In genomic region chr12:103929051-103929908, GRCh38 we compare ENCODE assay signal across 1 cellular context.
A peak's percentile ranks its signal among the peaks of the same experiment; 100 is the strongest.
TF ChIP-seq lines count a peak whose summit lies in the region.

No MANE protein-coding gene starts in this region.

TF ChIP-seq in HepG2, 621 proteins besides CTCF, POLR2A, EP300 and RAD21 (continued from another document and continues in another):
- TF ChIP-seq STAT5B (CRISPR knock-in tag; IDR thresholded peaks at IDR 0.05) (0 out of 2 replicates have a peak, but pooled peaks have one; percentile 27), RFX5 (IDR thresholded peaks at IDR 0.05; ENCODE audit: low read depth, low read length) (no peak), TEAD3 (CRISPR knock-in tag; optimal IDR thresholded peaks at IDR 0.05; ENCODE audit: borderline replicate concordance) (peak; percentile 20), ZNF567 (CRISPR knock-in tag; IDR thresholded peaks at IDR 0.05; ENCODE audit: borderline replicate concordance) (no peak), ZNF777 (CRISPR knock-in tag; IDR thresholded peaks at IDR 0.05) (0 out of 2 replicates have a peak, but pooled peaks have one; percentile 7), ZNF629 (CRISPR knock-in tag; conservative IDR thresholded peaks at IDR 0.05) (no peak), DPF2 (CRISPR knock-in tag; IDR thresholded peaks at IDR 0.05; ENCODE audit: borderline replicate concordance, low read depth) (no peak), ZBTB46 (CRISPR knock-in tag; IDR thresholded peaks at IDR 0.05; ENCODE audit: borderline replicate concordance) (no peak), SMC3 (IDR thresholded peaks at IDR 0.05; ENCODE audit: low read length) (no peak), ZBTB7B (CRISPR knock-in tag; IDR thresholded peaks at IDR 0.05) (peak; percentile 61), ZEB1 (IDR thresholded peaks at IDR 0.05; ENCODE audit: insufficient replicate concordance, low read depth) (peak; percentile 29), ZMYM2 (CRISPR knock-in tag; IDR thresholded peaks at IDR 0.05) (no peak), ZBTB8A (CRISPR knock-in tag; IDR thresholded peaks at IDR 0.05; ENCODE audit: borderline replicate concordance, low read depth) (0 out of 2 replicates have a peak, but pooled peaks have one; percentile 42), PHF5A (CRISPR knock-in tag; IDR thresholded peaks at IDR 0.05; ENCODE audit: low read depth, unreplicated experiment) (peak; percentile 26), SYNCRIP (IDR thresholded peaks at IDR 0.05; ENCODE audit: insufficient read depth, low read depth, low read length) (no peak), FOXJ3 (CRISPR knock-in tag; IDR thresholded peaks at IDR 0.05; ENCODE audit: borderline replicate concordance) (0 out of 2 replicates have a peak, but pooled peaks have one; percentile 20), ZBTB7A (CRISPR knock-in tag; IDR thresholded peaks at IDR 0.05) (peak; percentile 75; the same call in 1 of the 2 replicates), IKZF4 (CRISPR knock-in tag; IDR thresholded peaks at IDR 0.05; ENCODE audit: borderline replicate concordance, low read depth, not compliant biosample characterization) (no peak), ZNF318 (CRISPR knock-in tag; IDR thresholded peaks at IDR 0.05) (0 out of 2 replicates have a peak, but pooled peaks have one; percentile 39), FLYWCH1 (CRISPR knock-in tag; IDR thresholded peaks at IDR 0.05) (no peak), ZNF614 (CRISPR knock-in tag; IDR thresholded peaks at IDR 0.05; ENCODE audit: borderline replicate concordance) (no peak), TFAP4 (IDR thresholded peaks at IDR 0.05; ENCODE audit: borderline replicate concordance, low read depth) (peak; percentile 69; the same call in 1 of the 2 replicates), MTF2 (CRISPR knock-in tag; IDR thresholded peaks at IDR 0.05; ENCODE audit: borderline replicate concordance) (0 out of 2 replicates have a peak, but pooled peaks have one; percentile 36), ZNF746 (CRISPR knock-in tag; IDR thresholded peaks at IDR 0.05) (peak; percentile 62; the same call in 1 of the 2 replicates), ZXDC (CRISPR knock-in tag; IDR thresholded peaks at IDR 0.05) (no peak), MLLT10 (CRISPR knock-in tag; IDR thresholded peaks at IDR 0.05) (no peak), RAD51 (IDR thresholded peaks at IDR 0.05; ENCODE audit: borderline replicate concordance) (no peak), TP53 (CRISPR knock-in tag; conservative IDR thresholded peaks at IDR 0.05) (no peak), ZFP82 (CRISPR knock-in tag; IDR thresholded peaks at IDR 0.05; ENCODE audit: borderline replicate concordance) (peak; percentile 24; the same call in 1 of the 2 replicates), ZBTB49 (CRISPR knock-in tag; IDR thresholded peaks at IDR 0.05; ENCODE audit: borderline replicate concordance) (0 out of 2 replicates have a peak, but pooled peaks have one; percentile 46), ARNTL (CRISPR knock-in tag; IDR thresholded peaks at IDR 0.05) (peak; percentile 75; the same call in 1 of the 2 replicates), IKZF5 (CRISPR knock-in tag; IDR thresholded peaks at IDR 0.05) (0 out of 2 replicates have a peak, but pooled peaks have one; percentile 14), ZNF589 (CRISPR knock-in tag; conservative IDR thresholded peaks at IDR 0.05) (no peak), ZGPAT (CRISPR knock-in tag; IDR thresholded peaks at IDR 0.05) (no peak; the same call in 1 of the 2 replicates), ISL2 (CRISPR knock-in tag; IDR thresholded peaks at IDR 0.05) (no peak), MXD4 (CRISPR knock-in tag; IDR thresholded peaks at IDR 0.05) (peak; percentile 74), ZNF761 (CRISPR knock-in tag; conservative IDR thresholded peaks at IDR 0.05) (peak; percentile 32; the same call in 1 of the 2 replicates), TAF1 (CRISPR knock-in tag; IDR thresholded peaks at IDR 0.05) (peak; percentile 77), ZNF790 (CRISPR knock-in tag; IDR thresholded peaks at IDR 0.05; ENCODE audit: borderline replicate concordance) (0 out of 2 replicates have a peak, but pooled peaks have one; percentile 40), KDM5B (CRISPR knock-in tag; IDR thresholded peaks at IDR 0.05; ENCODE audit: borderline replicate concordance) (peak; percentile 29; the same call in 1 of the 2 replicates), FOXA1 (IDR thresholded peaks at IDR 0.05) (no peak), FOXA1 (CRISPR knock-in tag; IDR thresholded peaks at IDR 0.05) (no peak), JDP2 (CRISPR knock-in tag; IDR thresholded peaks at IDR 0.05; ENCODE audit: borderline replicate concordance) (no peak)
